In the genomic region with DNA sequence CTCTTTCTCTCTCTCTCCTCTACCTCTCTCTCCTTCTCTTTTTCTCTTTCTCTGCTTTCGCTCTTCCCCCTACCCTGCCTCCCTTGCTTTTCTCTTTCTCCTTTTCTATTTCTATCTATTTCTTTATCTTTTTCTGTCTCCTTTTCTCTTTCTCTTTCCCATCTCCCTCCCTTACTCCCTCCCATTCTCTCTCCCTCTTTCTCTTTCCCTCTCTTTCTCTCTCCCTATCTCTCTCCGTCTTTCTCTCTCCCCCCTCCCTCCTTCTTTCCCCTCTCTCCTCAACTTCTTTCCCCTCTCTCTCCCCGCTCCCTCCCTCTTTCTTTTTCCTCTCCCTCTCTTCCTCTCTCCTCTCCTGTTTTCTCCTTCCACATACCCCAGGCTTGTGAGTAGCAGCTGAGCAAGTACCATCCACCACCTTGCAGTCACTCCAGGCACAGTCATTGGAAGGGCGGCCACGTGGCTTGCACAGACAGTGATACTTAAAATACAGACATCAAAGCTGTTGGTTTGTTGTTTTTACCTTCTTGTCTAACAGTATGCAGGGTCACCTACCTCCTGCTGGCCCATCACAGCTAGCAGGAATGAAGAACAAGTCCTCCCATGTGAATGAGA, we compare ENCODE assay signal across 20 cellular contexts.
"Had no signal": no experiment of that assay in that cellular context is flagged by ENCODE, and none has a peak within 500 bp of the region (broad histone marks: within the 10 kb centered on the region; RNA-seq: fewer than 3 reads in every experiment).

No MANE protein-coding gene starts in this region.

- H3K4me1 Mint-ChIP-seq: activated T-helper 17 cell treated with anti-CD3 and anti-CD28 coated beads, Interleukin-2, amount 50 U/mL, for 72 hours; neural progenitor cell had no signal

- H3K27me3 ChIP-seq: breast epithelium, left lung, neural progenitor cell, right atrium auricular region had no signal

- H3K36me3 ChIP-seq: breast epithelium, left lung, neural progenitor cell, right atrium auricular region had no signal

- H3K9ac ChIP-seq: neural progenitor cell had no signal

- H3K27ac Mint-ChIP-seq: activated CD4-positive, alpha-beta memory T cell treated with anti-CD3 and anti-CD28 coated beads, Interleukin-2, amount 10 ng/mL, durations not matched to agents 7 days and 5 days; activated CD4-positive, alpha-beta T cell treated with anti-CD3 and anti-CD28 coated beads for 36 hours; activated CD8-positive, alpha-beta memory T cell treated with anti-CD3 and anti-CD28 coated beads, Interleukin-2, amount 10 ng/mL, durations not matched to agents 7 days and 5 days; activated T-helper 17 cell treated with anti-CD3 and anti-CD28 coated beads, Interleukin-2, amount 50 U/mL, for 72 hours; neural progenitor cell; progenitor cell of endocrine pancreas had no signal

- H3K27ac ChIP-seq: breast epithelium, coronary artery, left lung, neural progenitor cell, right atrium auricular region had no signal

- H3K36me3 Mint-ChIP-seq: neural progenitor cell had no signal

- H3K9me3 Mint-ChIP-seq: activated CD4-positive, alpha-beta memory T cell treated with anti-CD3 and anti-CD28 coated beads, Interleukin-2, amount 10 ng/mL, durations not matched to agents 7 days and 5 days; activated T-helper 17 cell treated with anti-CD3 and anti-CD28 coated beads, Interleukin-2, amount 50 U/mL, for 72 hours; neural progenitor cell had no signal

- DNase-seq: activated CD4-positive, alpha-beta memory T cell treated with anti-CD3 and anti-CD28 coated beads, Interleukin-2, amount 10 ng/mL, durations not matched to agents 7 days and 5 days; activated CD4-positive, alpha-beta T cell treated with anti-CD3 and anti-CD28 coated beads for 36 hours; activated CD8-positive, alpha-beta memory T cell treated with anti-CD3 and anti-CD28 coated beads, Interleukin-2, amount 10 ng/mL, durations not matched to agents 7 days and 5 days; activated naive CD4-positive, alpha-beta T cell; aorta; erythroblast; hypothalamus; kidney; left lung; stimulated activated CD4-positive, alpha-beta T cell treated with anti-CD3 and anti-CD28 coated beads, Interleukin-12 subunit alpha, Interleukin-12 subunit beta, amount 100 ng/mL, for 4 hours; stimulated activated CD4-positive, alpha-beta T cell treated with anti-CD3 and anti-CD28 coated beads, Interleukin-1b, Interleukin-23, amount 100 ng/mL, for 48 hours; stimulated activated CD8-positive, alpha-beta memory T cell treated with anti-CD3 and anti-CD28 coated beads, Interleukin-4, amount 100 ng/mL, for 48 hours; stimulated activated naive CD4-positive, alpha-beta T cell; T-helper 2 cell had no signal

- H3K4me3 Mint-ChIP-seq: activated CD4-positive, alpha-beta memory T cell treated with anti-CD3 and anti-CD28 coated beads, Interleukin-2, amount 10 ng/mL, durations not matched to agents 7 days and 5 days; activated CD4-positive, alpha-beta T cell treated with anti-CD3 and anti-CD28 coated beads for 36 hours; activated CD8-positive, alpha-beta memory T cell treated with anti-CD3 and anti-CD28 coated beads, Interleukin-2, amount 10 ng/mL, durations not matched to agents 7 days and 5 days; activated T-helper 17 cell treated with anti-CD3 and anti-CD28 coated beads, Interleukin-2, amount 50 U/mL, for 72 hours; neural progenitor cell had no signal

- H3K4me2 ChIP-seq: neural progenitor cell had no signal

- H3K9me3 ChIP-seq: breast epithelium, left lung, right atrium auricular region had no signal

- ATAC-seq: activated CD8-positive, alpha-beta memory T cell treated with anti-CD3 and anti-CD28 coated beads, Interleukin-2, amount 10 ng/mL, durations not matched to agents 7 days and 5 days; activated T-helper 17 cell treated with anti-CD3 and anti-CD28 coated beads, Interleukin-2, amount 50 U/mL, for 72 hours; left lung had no signal

- H3K4me3 ChIP-seq: breast epithelium, coronary artery, left lung, neural progenitor cell, right atrium auricular region had no signal

- H3K4me1 ChIP-seq: breast epithelium, left lung, neural progenitor cell, right atrium auricular region had no signal
